Comparison of ENCODE assay signal across 8 cellular contexts in genomic region chr6:105484238-105485161, GRCh38.
DNase-seq lines count a peak whose midpoint lies in the region; ATAC-seq and TF ChIP-seq lines count a peak whose summit lies in the region.

No MANE protein-coding gene starts in this region.

- H3K4me3 Mint-ChIP-seq in endodermal cell (no peak overlapping the region), natural killer cell (peak overlapping the region; percentile 7)

- no peaks in the 10 kb centered on the region for H3K36me3 Mint-ChIP-seq in endodermal cell (ENCODE audit: low read depth)
- no peaks in the 10 kb centered on the region for H3K36me3 Mint-ChIP-seq in natural killer cell

- CTCF ChIA-PET in AG04449 (lab: Yijun Ruan, JAX), result interaction anchor here (0.6 to 3.6 kb wide), 23 partner anchors 9 to 817 kb away, joined by 3 to 22 read pairs (median 5); partner anchors contain the start of gene PRDM1
- CTCF ChIA-PET in RWPE1 (lab: Yijun Ruan, JAX), result interaction anchor here (0.6 to 1.9 kb wide), 6 partner anchors 313 to 769 kb away, joined by 3 to 9 read pairs (median 4); partner anchors contain the start of gene PRDM1

- WGBS in endodermal cell (ENCODE audit: insufficient coverage in 1 of 2, insufficient read length in 1 of 2), 2 experiments, result 60 to 74% methylated on average over 10 to 12 of the region's 12 CpGs

- H3K4me1 Mint-ChIP-seq in endodermal cell, result peaks cover 34% of the 10 kb centered on the region
- H3K4me1 Mint-ChIP-seq in natural killer cell, result peaks cover 28% of the 10 kb centered on the region in 2 donors

- no peak overlapping the region for H3K4me3 ChIP-seq in AG04449 (ENCODE audit: low read depth, low read length)
- H3K4me3 ChIP-seq in Karpas-422 (ENCODE audit: low read length), result no peak overlapping the region
- peak overlapping the region; percentile 39 for H3K4me3 ChIP-seq in endodermal cell (ENCODE audit: low read length)

- TF ChIP-seq CTCF in AG04449 (IDR thresholded peaks at IDR 0.05; ENCODE audit: insufficient read depth, low read length, missing control alignments) (peak; percentile 49), GM12873 (IDR thresholded peaks at IDR 0.05; ENCODE audit: insufficient read depth, low read depth, low read length, missing control alignments) (peak; percentile 74), RWPE1 (conservative IDR thresholded peaks at IDR 0.05; ENCODE audit: low read depth) (peak; percentile 95), endodermal cell (conservative IDR thresholded peaks at IDR 0.05) (peak; percentile 90), natural killer cell (IDR thresholded peaks at IDR 0.05) (peak; percentile 87)

- intact Hi-C loops in natural killer cell (cut with micrococcal nuclease), result loop anchor here (1.0 to 5.0 kb wide), 3 partner anchors 248 to 739 kb away; partner anchors contain the start of gene PRDM1

- no peaks in the 10 kb centered on the region for H3K79me2 ChIP-seq in Karpas-422 (ENCODE audit: low read length)

- H3K9me3 ChIP-seq in Karpas-422 (ENCODE audit: low read length) (no peaks in the 10 kb centered on the region), endodermal cell (ENCODE audit: control insufficient read depth, low read length) (no peaks in the 10 kb centered on the region)

- no peak overlapping the region for H2AFZ ChIP-seq in Karpas-422 (ENCODE audit: low read length)

- H4K20me1 ChIP-seq in Karpas-422 (ENCODE audit: insufficient read depth, low read depth, low read length), result no peaks in the 10 kb centered on the region

- no peak for DNase-seq in AG04449 (ENCODE audit: low read depth, low spot score)
- peak; percentile 81 for DNase-seq in Karpas-422
- peak; percentile 38 for DNase-seq in RWPE1 (ENCODE audit: low spot score)
- no peak for DNase-seq in endodermal cell
- no peak for DNase-seq in natural killer cell

- no peaks in the 10 kb centered on the region for H3K9me3 Mint-ChIP-seq in endodermal cell
- H3K9me3 Mint-ChIP-seq in natural killer cell, result no peaks in the 10 kb centered on the region

- H3K27me3 ChIP-seq in Karpas-422 (ENCODE audit: low read length) (no peaks in the 10 kb centered on the region), endodermal cell (ENCODE audit: control insufficient read depth, insufficient read depth, low read length, poor library complexity, severe bottlenecking) (no peaks in the 10 kb centered on the region)

- H3K27me3 Mint-ChIP-seq in endodermal cell (ENCODE audit: insufficient read depth) (no peaks in the 10 kb centered on the region), natural killer cell (ENCODE audit: low read depth in 2 of 2) (no peaks in the 10 kb centered on the region)

- no peaks in the 10 kb centered on the region for H3K9me2 ChIP-seq in Karpas-422 (replicated peaks; ENCODE audit: insufficient read depth, low read length)

- POLR2A ChIA-PET in AG04449 (lab: Yijun Ruan, JAX), result no interaction called here
- POLR2A ChIA-PET in RWPE1 (lab: Yijun Ruan, JAX; ENCODE audit: low non-redundant PET), result no interaction called here

- H3K9ac ChIP-seq in Karpas-422 (ENCODE audit: low read length) (no peak overlapping the region), endodermal cell (ENCODE audit: extremely low read depth, low read length, poor library complexity, severe bottlenecking) (no peak overlapping the region)

- no peak overlapping the region for H3K27ac Mint-ChIP-seq in endodermal cell
- peak overlapping the region; percentile 6 to 51 for H3K27ac Mint-ChIP-seq in natural killer cell

- H3K4me1 ChIP-seq in Karpas-422 (ENCODE audit: low read length) (no peaks in the 10 kb centered on the region), endodermal cell (ENCODE audit: control insufficient read depth, insufficient read depth, low read length) (peaks cover 5% of the 10 kb centered on the region)

- H3K36me3 ChIP-seq in Karpas-422 (ENCODE audit: insufficient read depth, low read length), result no peaks in the 10 kb centered on the region
- H3K36me3 ChIP-seq in endodermal cell (ENCODE audit: control insufficient read depth, insufficient read depth, low read length), result no peaks in the 10 kb centered on the region

- no peak overlapping the region for H3K4me2 ChIP-seq in Karpas-422 (ENCODE audit: low read depth, low read length, poor library complexity, severe bottlenecking)

- no peak overlapping the region for H3K27ac ChIP-seq in Karpas-422 (ENCODE audit: low read length)
- no peak overlapping the region for H3K27ac ChIP-seq in RWPE1
- H3K27ac ChIP-seq in endodermal cell (ENCODE audit: low read depth, low read length), result peak overlapping the region; percentile 7

- ATAC-seq in natural killer cell, result peak; percentile 70 to 77 (median 70)
- no peak for ATAC-seq in GM19324 (IDR thresholded peaks at IDR 0.05; ENCODE audit: low FRiP score, unreplicated experiment)
- ATAC-seq in GM18519 (IDR thresholded peaks at IDR 0.05; ENCODE audit: low FRiP score, unreplicated experiment), result no peak

Comparison
In these comparisons a context has a peak if more than half of its experiments do, and no peak if none do; other contexts are left out.
1. DNase-seq: peak in Karpas-422 (single experiment) and RWPE1 (single experiment); none in AG04449 (single experiment), endodermal cell (single experiment) and natural killer cell (single experiment).
2. ATAC-seq: peak in natural killer cell (3 of 3); none in GM19324 (single experiment) and GM18519 (single experiment).
3. Peak in every context shown above with its lines, with median percentiles within 50 percentile points of each other: CTCF ChIP-seq.